8 cellular contexts compared by ENCODE assay signal in genomic region chr6:26031595-26032386, GRCh38. TPM values are rescaled to one million over a fixed set of nuclear protein-coding genes. Genes with fewer than 3 reads are reported as not detected.
DNase-seq lines count a peak whose midpoint lies in the region; ATAC-seq and TF ChIP-seq lines count a peak whose summit lies in the region.

No MANE protein-coding gene starts in this region.

- H3K9ac ChIP-seq in mammary epithelial cell (ENCODE audit: insufficient read depth, low read length) (peak overlapping the region; percentile 75), skeletal muscle satellite cell (ENCODE audit: low read depth, low read length) (peak overlapping the region; percentile 80)

- CTCF ChIA-PET in mammary epithelial cell (lab: Charles Lee; ENCODE audit: low non-redundant PET): interaction anchor here (0.6 to 1.0 kb wide), 3 partner anchors 24 to 130 kb away, joined by 4 to 5 read pairs (median 4); a partner anchor contains a TSS

- H3K4me1 ChIP-seq in mammary epithelial cell (ENCODE audit: insufficient read depth, low read length) (peaks cover 26% of the 10 kb centered on the region), skeletal muscle satellite cell (ENCODE audit: control insufficient read depth, insufficient read depth, low read length) (peaks cover 27% of the 10 kb centered on the region)

- no peaks in the 10 kb centered on the region for H3K9me3 ChIP-seq in mammary epithelial cell (replicated peaks; ENCODE audit: insufficient read depth, low read length)
- H3K9me3 ChIP-seq in iPS-18c (ENCODE audit: control insufficient read depth, insufficient read depth, low read length): no peaks in the 10 kb centered on the region
- H3K9me3 ChIP-seq in skeletal muscle satellite cell (replicated peaks; ENCODE audit: low read length): no peaks in the 10 kb centered on the region

- intact Hi-C loops in mammary epithelial cell (cut with micrococcal nuclease): loop anchor here (2.0 kb wide), 2 partner anchors 125 to 1101 kb away; a partner anchor contains a TSS

- H3K27me3 ChIP-seq in mammary epithelial cell (ENCODE audit: insufficient read depth, low read length): no peaks in the 10 kb centered on the region
- no peaks in the 10 kb centered on the region for H3K27me3 ChIP-seq in skeletal muscle satellite cell (ENCODE audit: control insufficient read depth, insufficient read depth, low read length)

- H3K4me3 ChIP-seq in mammary epithelial cell (replicated peaks in 1 of 3; ENCODE audit: insufficient read depth in 1 of 3, low read depth in 2 of 3, low read length in 3 of 3) (peak overlapping the region; percentile 53 to 62 (median 61)), iPS-18c (ENCODE audit: insufficient read depth, low read depth, low read length) (peak overlapping the region; percentile 72), skeletal muscle satellite cell (ENCODE audit: low read length) (peak overlapping the region; percentile 75)

- no peaks in the 10 kb centered on the region for H3K79me2 ChIP-seq in mammary epithelial cell (ENCODE audit: insufficient read depth, low read length)

- H3K36me3 ChIP-seq in mammary epithelial cell (ENCODE audit: insufficient read depth, low read length) (no peaks in the 10 kb centered on the region), skeletal muscle satellite cell (ENCODE audit: insufficient read depth, low read length) (no peaks in the 10 kb centered on the region)

- TF ChIP-seq CTCF in mammary epithelial cell (conservative IDR thresholded peaks at IDR 0.05 in 1 of 2, IDR thresholded peaks at IDR 0.05 in 1 of 2; ENCODE audit: extremely low read depth in 1 of 2, insufficient read depth in 1 of 2, low read depth in 1 of 2, low read length in 2 of 2): peak; percentile 5 to 23

- no peaks in the 10 kb centered on the region for H4K20me1 ChIP-seq in mammary epithelial cell (ENCODE audit: insufficient read depth, low read length)

- peak; percentile 59 for ATAC-seq in GM18868 (IDR thresholded peaks at IDR 0.05; ENCODE audit: unreplicated experiment)
- ATAC-seq in HG03108 (IDR thresholded peaks at IDR 0.05; ENCODE audit: unreplicated experiment): peak; percentile 45

- DNase-seq in AG08396 (ENCODE audit: low spot score): peak; percentile 92
- DNase-seq in NCI-H2171 (lab: John Stamatoyannopoulos, UW): peak; percentile 94
- peak; percentile 78 for DNase-seq in UCSD-AML1 (lab: John Stamatoyannopoulos, UW; ENCODE audit: unreplicated experiment)
- DNase-seq in mammary epithelial cell: peak; percentile 96

- H3K4me2 ChIP-seq in mammary epithelial cell (ENCODE audit: insufficient read depth, low read depth, low read length): peak overlapping the region; percentile 93
- peak overlapping the region; percentile 92 for H3K4me2 ChIP-seq in skeletal muscle satellite cell (ENCODE audit: low read length)

- dilution Hi-C loops in mammary epithelial cell (cut with HindIII; ENCODE audit: low sequenced_read_pairs): loop anchor here (5.0 kb wide), 1 partner anchor 61 kb away; no protein-coding TSS in a partner anchor

- peak overlapping the region; percentile 85 for H3K27ac ChIP-seq in mammary epithelial cell (ENCODE audit: insufficient read depth, low read depth, low read length)

- under 1% methylated on average over 25 of the region's 46 CpGs for WGBS in mammary epithelial cell (ENCODE audit: low coverage, missing lambda C conversion rate)

- TSS peak; percentile 82 for BruUV-seq in mammary epithelial cell (replicated peaks; lab: Mats Ljungman, UMichigan)

- in situ Hi-C loops in mammary epithelial cell (cut with MboI; ENCODE audit: low sequenced_read_pairs in 2 of 2): loop anchor here in 1 of 2 donors (25.0 kb wide), 1 partner anchor 1106 kb away; a partner anchor contains a TSS

- peak overlapping the region; percentile 56 for H2AFZ ChIP-seq in mammary epithelial cell (ENCODE audit: low read depth, low read length)

RNA-seq across cellular contexts. Expression of gene HFE, which starts 55.4 kb away (rescaled TPM):
- 1 to 10 TPM; 9.0 to 9.5 TPM for total RNA-seq in mammary epithelial cell
- polyA plus RNA-seq in mammary epithelial cell: 17.2 TPM
- polyA minus RNA-seq in mammary epithelial cell: 32.7 TPM
- total RNA-seq in skeletal muscle satellite cell (2012; rRNA removed): 8.5 and 13.9 TPM in 2 replicates

Comparison
In these comparisons a context has a peak if more than half of its experiments do, and no peak if none do; other contexts are left out.
1. Peak in every context shown above with its lines: DNase-seq, ATAC-seq, H3K4me3 ChIP-seq and H3K27ac ChIP-seq.